24 cellular contexts compared by ENCODE assay signal in genomic region chr13:42099962-42100675, GRCh38.
"Had no signal": no experiment of that assay in that cellular context is flagged by ENCODE, and none has a peak within 500 bp of the region (broad histone marks: within the 10 kb centered on the region; RNA-seq: fewer than 3 reads in every experiment).

No MANE protein-coding gene starts in this region.

- ATAC-seq: effector memory CD8-positive, alpha-beta T cell; esophagus mucosa; foreskin keratinocyte; gastrocnemius medialis; gastroesophageal sphincter; heart left ventricle; heart right ventricle had no signal

- H3K27ac ChIP-seq: colonic mucosa, coronary artery, dorsolateral prefrontal cortex, epithelial cell of prostate, esophagus muscularis mucosa, esophagus squamous epithelium, foreskin keratinocyte, gastrocnemius medialis, gastroesophageal sphincter, heart left ventricle, heart right ventricle, hepatocyte had no signal

- DNase-seq: colonic mucosa; cortex of kidney; dermis blood vessel endothelial cell; dorsolateral prefrontal cortex; effector CD4-positive, alpha-beta T cell; effector CD8-positive, alpha-beta T cell; effector memory CD4-positive, alpha-beta T cell; effector memory CD8-positive, alpha-beta T cell; endodermal cell; erythroblast; esophagus squamous epithelium; foreskin fibroblast; foreskin keratinocyte; foreskin melanocyte; gastrocnemius medialis; glutamatergic neuron; heart left ventricle; heart right ventricle had no signal

- H3K36me3 ChIP-seq: colonic mucosa, esophagus muscularis mucosa, esophagus squamous epithelium, gastrocnemius medialis, gastroesophageal sphincter, heart left ventricle, heart right ventricle had no signal

- H3K9me3 ChIP-seq: colonic mucosa, esophagus squamous epithelium, gastrocnemius medialis had no signal

- H3K4me1 ChIP-seq: colonic mucosa had no signal

- H3K4me3 ChIP-seq: colonic mucosa, coronary artery, dorsolateral prefrontal cortex, esophagus muscularis mucosa, esophagus squamous epithelium, gastrocnemius medialis, gastroesophageal sphincter, heart left ventricle, heart right ventricle, hepatocyte had no signal
